11 cellular contexts compared by ENCODE assay signal in the genomic region with DNA sequence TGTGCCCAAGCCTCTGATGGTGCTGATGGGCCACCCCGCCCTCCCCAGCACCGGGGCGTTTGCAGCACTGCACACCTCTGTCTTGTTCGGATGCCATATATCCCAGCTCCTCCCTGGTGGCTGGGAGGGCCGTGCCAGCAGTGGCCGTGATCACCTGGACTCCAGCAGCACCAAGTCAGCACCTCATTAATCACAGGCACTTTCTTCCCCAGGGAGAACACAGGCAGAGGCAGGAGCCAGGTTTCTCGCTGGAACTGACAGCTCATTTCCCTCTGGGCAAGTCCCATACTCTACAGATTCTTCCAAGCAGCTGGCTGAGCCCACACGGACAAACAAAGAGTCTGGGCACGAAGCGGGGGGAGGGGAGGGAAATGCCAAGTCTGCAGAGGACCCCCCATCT.
DNase-seq lines count a peak whose midpoint lies in the region; ATAC-seq, FAIRE-seq and TF ChIP-seq lines count a peak whose summit lies in the region.
"Had no signal": no experiment of that assay in that cellular context is flagged by ENCODE, and none has a peak within 500 bp of the region (broad histone marks: within the 10 kb centered on the region; RNA-seq: fewer than 3 reads in every experiment).

No MANE protein-coding gene starts in this region.

- DNase-seq in H9 (peak; percentile 21), NCI-H526 (lab: John Stamatoyannopoulos, UW) (peak; percentile 68 to 91), H1 (ENCODE audit: low read depth in 1 of 2, low spot score in 2 of 2) (peak in 1 of 2 experiments; percentile 35), pancreas (peak in 3 of 6 donors; percentile 19 to 47 (median 34)), LoVo (ENCODE audit: low spot score) (no peak), activated gamma-delta T cell treated with Interleukin-2 at 50 U/mL for 16 hours (no peak), NCI-H345 (lab: John Stamatoyannopoulos, UW) (no peak), mucosa of descending colon (no peak)
- DNase-seq: activated CD4-positive, alpha-beta T cell treated with anti-CD3 and anti-CD28 coated beads, Interleukin-2, amount 50 U/mL, for 1 hour; brain microvascular endothelial cell; NCI-H1105 treated with DMSO at 0.1 percent for 48 hours had no signal

- H3K9me3 ChIP-seq in H9 (ENCODE audit: control insufficient read depth, low read depth, low read length) (no peaks in the 10 kb centered on the region), H1 (ENCODE audit: insufficient read depth in 2 of 2, low read depth in 1 of 2, low read length in 1 of 2) (no peaks in the 10 kb centered on the region), pancreas (no peaks in the 10 kb centered on the region), mucosa of descending colon (no peaks in the 10 kb centered on the region)

- CTCF ChIA-PET in H1 (lab: Charles Lee; ENCODE audit: partially characterized antibody), result interaction anchor here (0.7 to 1.4 kb wide), 3 partner anchors 12 to 67 kb away, joined by 4 to 5 read pairs (median 4); no protein-coding TSS in a partner anchor

- H3K4me3 Mint-ChIP-seq in H9, result no peak overlapping the region

- H2BK120ac ChIP-seq in H9 (ENCODE audit: low read depth, low read length, poor library complexity, severe bottlenecking) (no peak overlapping the region), H1 (replicated peaks; ENCODE audit: low read depth, low read length) (no peak overlapping the region)

- TF ChIP-seq CTCF in H9 (conservative IDR thresholded peaks at IDR 0.05), result no peak
- no peak for TF ChIP-seq CTCF in H1 (IDR thresholded peaks at IDR 0.05; ENCODE audit: control extremely low read depth in 1 of 3, insufficient read depth in 1 of 3, low read depth in 1 of 3, low read length in 3 of 3)
- TF ChIP-seq CTCF in pancreas (IDR thresholded peaks at IDR 0.05), result no peak
- no peak for TF ChIP-seq CTCF in mucosa of descending colon (IDR thresholded peaks at IDR 0.05)

- H2BK5ac ChIP-seq in H9 (ENCODE audit: insufficient read length, low read length), result no peak overlapping the region
- H2BK5ac ChIP-seq in H1 (ENCODE audit: low read depth, low read length), result no peak overlapping the region

- no peak overlapping the region for H3K18ac ChIP-seq in H9 (ENCODE audit: insufficient read length, low read depth, low read length)
- H3K18ac ChIP-seq in H1 (ENCODE audit: extremely low read depth, low read length), result no peak overlapping the region

- TF ChIP-seq POLR2A in H1 (IDR thresholded peaks at IDR 0.05; ENCODE audit: control extremely low read depth in 1 of 2, low read depth in 2 of 2, low read length in 2 of 2), result no peak

- H3K23me2 ChIP-seq in H9 (ENCODE audit: insufficient read length, low read depth, low read length, poor library complexity, severe bottlenecking) (no peaks in the 10 kb centered on the region), H1 (ENCODE audit: low read depth, low read length) (no peaks in the 10 kb centered on the region)

- H3K36me3 Mint-ChIP-seq in H9 (ENCODE audit: insufficient read depth in 1 of 3, low read depth in 3 of 3), result no peaks in the 10 kb centered on the region

- ATAC-seq in pancreas, result peak; percentile 53 to 89 (median 81)
- ATAC-seq in mucosa of descending colon, result no peak

- no peaks in the 10 kb centered on the region for H3K27me3 ChIP-seq in H9 (ENCODE audit: insufficient read depth, low read length)
- H3K27me3 ChIP-seq in H1 (replicated peaks in 1 of 4; ENCODE audit: control insufficient read depth in 3 of 4, extremely low read depth in 1 of 4, insufficient read depth in 3 of 4, low read length in 3 of 4), result no peaks in the 10 kb centered on the region
- no peaks in the 10 kb centered on the region for H3K27me3 ChIP-seq in pancreas
- H3K27me3 ChIP-seq: brain microvascular endothelial cell had no signal

- no CpG with 5 or more reads among the region's 10 CpGs for WGBS in H9 (ENCODE audit: extremely low coverage, insufficient read length, low lambda C conversion rate)
- 88% methylated on average over 10 of the region's 10 CpGs; no CpG with 5 or more reads in 1 of the 2 experiments for WGBS in H1 (ENCODE audit: extremely low coverage in 1 of 2, insufficient coverage in 1 of 2, insufficient read length in 1 of 2, insufficient replicate concordance in 2 of 2, low coverage in 1 of 2, low lambda C conversion rate in 2 of 2, missing lambda C conversion rate in 1 of 2), 2 experiments
- WGBS in pancreas, 2 donors, result 53 to 54% methylated on average over 10 of the region's 10 CpGs

- no peak overlapping the region for H3K23ac ChIP-seq in H9 (ENCODE audit: insufficient read length, low read depth, low read length)
- H3K23ac ChIP-seq in H1 (ENCODE audit: insufficient read length), result no peak overlapping the region

- no peaks in the 10 kb centered on the region for H3K79me2 ChIP-seq in H9 (ENCODE audit: insufficient read depth, low read length)
- H3K79me2 ChIP-seq in H1 (ENCODE audit: control insufficient read depth in 1 of 2, insufficient read depth in 2 of 2, low read length in 2 of 2), result no peaks in the 10 kb centered on the region

- no peak overlapping the region for H3K4me2 ChIP-seq in H9 (ENCODE audit: insufficient read depth, insufficient read length, low read length)
- no peak overlapping the region for H3K4me2 ChIP-seq in H1 (ENCODE audit: insufficient read depth in 1 of 2, low read depth in 2 of 2, low read length in 2 of 2)

- H2BK12ac ChIP-seq in H9 (ENCODE audit: insufficient read length, low read depth, low read length), result no peak overlapping the region
- H2BK12ac ChIP-seq in H1 (ENCODE audit: low read depth, low read length), result no peak overlapping the region

- no peak overlapping the region for H3K27ac ChIP-seq in H9 (ENCODE audit: insufficient read length, low read depth, low read length)
- H3K27ac ChIP-seq in H1 (ENCODE audit: low read depth, low read length), result no peak overlapping the region
- peak overlapping the region in 1 of 4 donors; percentile 13 for H3K27ac ChIP-seq in pancreas
- H3K27ac ChIP-seq: brain microvascular endothelial cell had no signal

- H2BK20ac ChIP-seq in H9 (ENCODE audit: low read depth, low read length, poor library complexity, severe bottlenecking) (no peak overlapping the region), H1 (ENCODE audit: low read length) (no peak overlapping the region)

- POLR2A ChIA-PET in H1 (lab: Charles Lee; ENCODE audit: partially characterized antibody), result no interaction called here

- H3K4me3 ChIP-seq in H1 (ENCODE audit: extremely low read depth in 1 of 4, insufficient read depth in 2 of 4, low read depth in 3 of 4, low read length in 4 of 4) (no peak overlapping the region), pancreas (no peak overlapping the region), mucosa of descending colon (no peak overlapping the region)

- H3K27me3 Mint-ChIP-seq in H9 (ENCODE audit: low read depth), result no peaks in the 10 kb centered on the region; the same call in 1 of the 2 replicates

- H2AFZ ChIP-seq in H9 (ENCODE audit: low read length), result no peak overlapping the region
- no peak overlapping the region for H2AFZ ChIP-seq in H1 (ENCODE audit: low read length)

- H3K36me3 ChIP-seq in H1 (ENCODE audit: control insufficient read depth in 2 of 4, insufficient read depth in 4 of 4, low read length in 3 of 4) (no peaks in the 10 kb centered on the region), pancreas (no peaks in the 10 kb centered on the region), mucosa of descending colon (ENCODE audit: low read depth) (no peaks in the 10 kb centered on the region)
- H3K36me3 ChIP-seq: brain microvascular endothelial cell had no signal

- peaks cover 9 to 11% of the 10 kb centered on the region in 2 experiments for H3K4me1 Mint-ChIP-seq in H9

- H4K20me1 ChIP-seq in H9 (ENCODE audit: control insufficient read depth, insufficient read depth, insufficient read length) (no peaks in the 10 kb centered on the region), H1 (replicated peaks in 1 of 2; ENCODE audit: control insufficient read depth in 1 of 2, insufficient read depth in 2 of 2, low read length in 2 of 2) (no peaks in the 10 kb centered on the region)

- no peak overlapping the region for H3K9ac ChIP-seq in H9 (ENCODE audit: extremely low read depth, insufficient read length, low read length)
- no peak overlapping the region for H3K9ac ChIP-seq in H1 (replicated peaks in 1 of 4; ENCODE audit: extremely low read depth in 1 of 4, low read depth in 3 of 4, low read length in 3 of 4)

- no peak overlapping the region for H4K5ac ChIP-seq in H9 (ENCODE audit: insufficient read length, low read depth, low read length)
- H4K5ac ChIP-seq in H1 (ENCODE audit: insufficient read length, low read depth, low read length), result no peak overlapping the region

- H3K56ac ChIP-seq in H9 (ENCODE audit: insufficient read length, low read depth, low read length) (no peak overlapping the region), H1 (replicated peaks; ENCODE audit: insufficient read length, low read depth, low read length) (no peak overlapping the region)

- H3K27ac Mint-ChIP-seq in H9, result no peak overlapping the region

- no peak overlapping the region for H4K91ac ChIP-seq in H9 (ENCODE audit: insufficient read length, low read depth, low read length)
- H4K91ac ChIP-seq in H1 (replicated peaks; ENCODE audit: insufficient read length, low read length), result no peak overlapping the region

- H3K4ac ChIP-seq in H9 (ENCODE audit: low read depth, low read length), result no peak overlapping the region
- no peak overlapping the region for H3K4ac ChIP-seq in H1 (replicated peaks; ENCODE audit: insufficient read length, low read depth, low read length)

- no peak overlapping the region for H3T11ph ChIP-seq in H9 (ENCODE audit: low read length)

- intact Hi-C loops in pancreas (cut with DNase I) (no loop called here), mucosa of descending colon (cut with DNase I, micrococcal nuclease) (no loop called here)

- FAIRE-seq in H1 (lab: Jason Lieb, UNC), result no peak
- FAIRE-seq in pancreas (lab: Jason Lieb, UNC), result no peak

- H2AK5ac ChIP-seq in H9 (ENCODE audit: insufficient read length, low read length) (no peak overlapping the region), H1 (ENCODE audit: low read depth, low read length) (no peak overlapping the region)

- no peak overlapping the region for H3K14ac ChIP-seq in H9 (ENCODE audit: insufficient read depth, low read length)
- H3K14ac ChIP-seq in H1 (ENCODE audit: insufficient read length), result no peak overlapping the region

- H2BK15ac ChIP-seq in H9 (ENCODE audit: low read depth, low read length) (no peak overlapping the region), H1 (ENCODE audit: low read length) (no peak overlapping the region)

- TF ChIP-seq RAD21 in H1 (IDR thresholded peaks at IDR 0.05 in 1 of 2, conservative IDR thresholded peaks at IDR 0.05 in 1 of 2; ENCODE audit: low read depth in 2 of 2, low read length in 2 of 2), result no peak

- no peak for TF ChIP-seq EP300 in H1 (IDR thresholded peaks at IDR 0.05; ENCODE audit: borderline replicate concordance in 1 of 2, low read depth in 2 of 2, low read length in 2 of 2)

- H3K79me1 ChIP-seq in H9 (ENCODE audit: insufficient read depth, low read depth, low read length, poor library complexity, severe bottlenecking), result no peaks in the 10 kb centered on the region
- no peaks in the 10 kb centered on the region; the same call in 1 of the 2 replicates for H3K79me1 ChIP-seq in H1 (ENCODE audit: low read depth, low read length)

- no peaks in the 10 kb centered on the region for H3K9me3 Mint-ChIP-seq in H9

- no peaks in the 10 kb centered on the region; the same call in 1 of the 2 replicates for H3K4me1 ChIP-seq in H9 (ENCODE audit: insufficient read depth, low read length)
- no peaks in the 10 kb centered on the region; a peak in 1 of 7 replicates for H3K4me1 ChIP-seq in H1 (replicated peaks in 1 of 4; ENCODE audit: control insufficient read depth in 3 of 4, insufficient read depth in 4 of 4, low read length in 3 of 4)
- H3K4me1 ChIP-seq in pancreas, result no peaks in the 10 kb centered on the region
- no peaks in the 10 kb centered on the region for H3K4me1 ChIP-seq in mucosa of descending colon (ENCODE audit: low read depth)

- H4K8ac ChIP-seq in H9 (replicated peaks; ENCODE audit: insufficient read length, low read depth, low read length), result no peak overlapping the region
- peak overlapping the region; percentile 58; the same call in 1 of the 2 replicates for H4K8ac ChIP-seq in H1 (ENCODE audit: extremely low read depth, insufficient read depth, low read length)

Comparison
In these comparisons a context has a peak if more than half of its experiments do, and no peak if none do; other contexts are left out.
1. DNase-seq: peak in H9 (single experiment) and NCI-H526 (2 of 2); none in LoVo (single experiment), activated gamma-delta T cell treated with Interleukin-2 at 50 U/mL for 16 hours (single experiment), NCI-H345 (single experiment) and mucosa of descending colon (0 of 3).